In the genomic region with DNA sequence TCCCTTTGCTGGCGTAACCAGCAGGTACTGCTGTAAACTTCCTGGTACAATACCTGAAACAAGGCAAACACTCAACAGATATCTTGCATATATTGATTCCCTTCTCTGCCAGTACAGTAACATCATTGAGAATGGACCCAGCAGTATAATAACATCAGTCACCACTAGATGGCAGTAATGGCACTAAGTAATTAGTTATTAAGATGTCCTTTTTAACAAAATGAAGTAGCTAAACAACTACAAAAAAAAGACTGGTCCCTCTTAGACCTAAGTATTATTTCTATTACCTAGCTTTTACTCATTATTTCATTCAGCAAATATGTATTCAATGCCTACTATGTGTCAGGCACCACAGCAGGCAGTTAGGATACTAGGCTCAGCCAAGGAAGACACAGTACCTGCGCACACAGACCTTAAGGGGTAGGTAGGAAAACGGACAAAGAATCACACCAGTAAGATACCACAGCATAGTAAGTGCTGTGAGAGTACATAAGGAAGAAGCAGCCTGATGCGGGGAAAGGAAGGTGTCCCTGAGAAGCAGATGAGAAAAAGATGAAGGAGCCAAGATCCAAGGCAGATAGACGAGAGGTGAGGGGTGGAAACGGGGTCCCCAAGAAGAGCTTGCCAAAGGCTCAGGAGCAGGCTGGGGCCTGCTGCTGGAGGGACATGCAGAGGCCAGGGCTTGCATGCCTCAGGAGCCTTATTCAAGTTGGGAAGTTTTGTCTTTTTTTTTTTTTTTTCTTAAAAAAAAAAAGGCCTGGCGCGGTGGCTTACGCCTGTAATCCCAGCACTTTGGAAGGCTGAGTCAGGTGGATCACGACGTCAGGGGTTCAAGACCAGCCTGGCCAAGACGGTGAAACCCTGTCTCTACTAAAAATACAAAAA, we compare ENCODE assay signal across 8 cellular contexts.
A peak's percentile ranks its signal among the peaks of the same experiment; 100 is the strongest.
DNase-seq lines count a peak whose midpoint lies in the region; ATAC-seq, FAIRE-seq and TF ChIP-seq lines count a peak whose summit lies in the region.

No MANE protein-coding gene starts in this region.

- H3K9me3 Mint-ChIP-seq in GM23338 (no peaks in the 10 kb centered on the region), chondrocyte (ENCODE audit: low read depth) (no peaks in the 10 kb centered on the region)

- TF ChIP-seq CTCF in GM23338 (conservative IDR thresholded peaks at IDR 0.05; ENCODE audit: low read depth in 2 of 2) (peak; percentile 68 to 96), chondrocyte (IDR thresholded peaks at IDR 0.05) (peak; percentile 90), HepG2 (CRISPR knock-in tag; IDR thresholded peaks at IDR 0.05) (peak; percentile 74)

- in situ Hi-C loops in HepG2 (cut with HindIII; ENCODE audit: extremely low pct_ligation_motif_present, low pct_unique_long_range_greater_than_20kb), result loop anchor here (25.0 kb wide), 1 partner anchor 215 kb away; no protein-coding TSS in a partner anchor

- CTCF ChIA-PET in HepG2 (lab: Yijun Ruan, JAX; ENCODE audit: low intra/inter-chr PET ratio, low total read pairs), result interaction anchor here (2.3 kb wide), 1 partner anchor 120 kb away, joined by 22 read pairs; no protein-coding TSS in a partner anchor

- DNase-seq in activated gamma-delta T cell treated with Interleukin-2 at 50 U/mL for 16 hours, result peak; percentile 32
- DNase-seq in activated gamma-delta T cell (lab: John Stamatoyannopoulos, UW), result no peak
- peak; percentile 93 for DNase-seq in GM23338 (ENCODE audit: low spot score)
- DNase-seq in LoVo (ENCODE audit: low spot score), result peak; percentile 84
- peak; percentile 91 for DNase-seq in RPMI8226
- DNase-seq in chondrocyte (ENCODE audit: low spot score), result no peak
- peak; percentile 78 for DNase-seq in HepG2 (ENCODE audit: low spot score)

- H3K36me3 ChIP-seq in GM23338 (ENCODE audit: insufficient read depth) (no peaks in the 10 kb centered on the region), HepG2 (replicated peaks in 1 of 2; ENCODE audit: control insufficient read depth in 1 of 2, insufficient read depth in 2 of 2, low read length in 2 of 2) (no peaks in the 10 kb centered on the region), thymus (ENCODE audit: control insufficient read depth, insufficient read depth) (no peaks in the 10 kb centered on the region)

- POLR2A ChIA-PET in HepG2 (lab: Yijun Ruan, JAX), result interaction anchor here (1.0 to 4.1 kb wide), 10 partner anchors 8 to 135 kb away, joined by 3 to 67 read pairs (median 4); a partner anchor contains a TSS

- intact Hi-C loops in HepG2 (cut with micrococcal nuclease; ENCODE audit: unreplicated experiment), result loop anchor here (1.0 kb wide), 1 partner anchor 121 kb away; no protein-coding TSS in a partner anchor

- no peaks in the 10 kb centered on the region for H3K9me3 ChIP-seq in HepG2 (ENCODE audit: low read length)
- H3K9me3 ChIP-seq in thymus (ENCODE audit: control insufficient read depth), result no peaks in the 10 kb centered on the region

- peak; percentile 76 for FAIRE-seq in HepG2 (lab: Jason Lieb, UNC)

- peaks cover 3% of the 10 kb centered on the region; the same call in 1 of the 2 replicates for H3K9me2 ChIP-seq in GM23338 (ENCODE audit: insufficient read depth)

- peak overlapping the region; percentile 73; the same call in 1 of the 2 replicates for H3K9ac ChIP-seq in HepG2 (ENCODE audit: insufficient read depth, low read depth, low read length)

- no peaks in the 10 kb centered on the region for H3K27me3 ChIP-seq in GM23338 (ENCODE audit: insufficient read depth)
- no peaks in the 10 kb centered on the region for H3K27me3 ChIP-seq in HepG2 (ENCODE audit: control insufficient read depth in 1 of 2, insufficient read depth in 2 of 2, low read length in 2 of 2)
- no peaks in the 10 kb centered on the region for H3K27me3 ChIP-seq in thymus (ENCODE audit: control insufficient read depth, insufficient read depth)

- no peaks in the 10 kb centered on the region; the same call in 1 of the 2 replicates for H3K4me1 ChIP-seq in GM23338 (ENCODE audit: insufficient read depth)
- peaks cover 47% of the 10 kb centered on the region for H3K4me1 ChIP-seq in HepG2 (ENCODE audit: insufficient read depth, low read length)
- H3K4me1 ChIP-seq in thymus (ENCODE audit: control insufficient read depth, insufficient read depth, low read length), result no peaks in the 10 kb centered on the region

- H3K4me2 ChIP-seq in GM23338 (no peak overlapping the region), HepG2 (ENCODE audit: low read depth, low read length) (peak overlapping the region; percentile 95)

- H3K27ac ChIP-seq in GM23338 (ENCODE audit: low read depth), result no peak overlapping the region
- H3K27ac ChIP-seq in HepG2 (ENCODE audit: extremely low read length, insufficient read depth, low read length), result peak overlapping the region; percentile 15
- H3K27ac ChIP-seq in thymus (ENCODE audit: low read depth), result peak overlapping the region; percentile 82

- no peak overlapping the region for H3K4me3 ChIP-seq in GM23338
- H3K4me3 ChIP-seq in HepG2 (replicated peaks in 1 of 3; ENCODE audit: insufficient read depth in 1 of 3, low read depth in 2 of 3, low read length in 3 of 3), result peak overlapping the region in 2 of 3 experiments; percentile 46 to 65; a peak in 1 of 6 replicates
- H3K4me3 ChIP-seq in thymus (ENCODE audit: low read length), result no peak overlapping the region

- no TSS peak for BruUV-seq in HepG2 (replicated peaks; lab: Mats Ljungman, UMichigan)

- H3K4me1 Mint-ChIP-seq in GM23338 (peaks cover 7% of the 10 kb centered on the region), chondrocyte (ENCODE audit: low read depth) (peaks cover 16% of the 10 kb centered on the region)

- ATAC-seq in GM23338 (peak; percentile 87), HepG2 (peak; percentile 27)

- H3F3A ChIP-seq in GM23338 (replicated peaks; ENCODE audit: low read depth), result no peaks in the 10 kb centered on the region

- TF ChIP-seq EP300 in HepG2 (IDR thresholded peaks at IDR 0.05; ENCODE audit: low read depth in 2 of 2, low read length in 2 of 2) (no peak), HepG2 (CRISPR knock-in tag; IDR thresholded peaks at IDR 0.05; ENCODE audit: borderline replicate concordance) (no peak)

- H3K79me2 ChIP-seq in GM23338 (replicated peaks; ENCODE audit: insufficient read depth) (no peaks in the 10 kb centered on the region), HepG2 (ENCODE audit: insufficient read depth, low read length) (peaks cover 21% of the 10 kb centered on the region)

- peak; percentile 27; the same call in 1 of the 2 replicates for TF ChIP-seq RAD21 in HepG2 (CRISPR knock-in tag; IDR thresholded peaks at IDR 0.05)

- H3K27ac Mint-ChIP-seq in GM23338 (no peak overlapping the region), chondrocyte (ENCODE audit: unreplicated experiment) (no peak overlapping the region)

- WGBS in HepG2 (ENCODE audit: low lambda C conversion rate), result 82% methylated on average over 12 of the region's 12 CpGs
- WGBS in thymus, result 83% methylated on average over 12 of the region's 12 CpGs

- H3K36me3 Mint-ChIP-seq in GM23338 (ENCODE audit: low read depth) (no peaks in the 10 kb centered on the region), chondrocyte (ENCODE audit: low read depth) (no peaks in the 10 kb centered on the region)

- H4K20me1 ChIP-seq in GM23338 (replicated peaks; ENCODE audit: insufficient read depth), result no peaks in the 10 kb centered on the region
- H4K20me1 ChIP-seq in HepG2 (ENCODE audit: insufficient read depth, low read length), result no peaks in the 10 kb centered on the region

- H3K27me3 Mint-ChIP-seq in GM23338 (ENCODE audit: insufficient read depth, low read depth, poor library complexity) (peaks cover 3% of the 10 kb centered on the region), chondrocyte (ENCODE audit: low read depth) (no peaks in the 10 kb centered on the region)

- no peak overlapping the region for H3K4me3 Mint-ChIP-seq in GM23338
- H3K4me3 Mint-ChIP-seq in chondrocyte (ENCODE audit: unreplicated experiment), result no peak overlapping the region

- TF ChIP-seq POLR2A in HepG2 (IDR thresholded peaks at IDR 0.05; ENCODE audit: insufficient read depth in 1 of 2, low read depth in 2 of 2, low read length in 2 of 2), result no peak

- H2AFZ ChIP-seq in GM23338 (peak overlapping the region; percentile 30; the same call in 1 of the 2 replicates), HepG2 (ENCODE audit: low read length) (no peak overlapping the region)

TF ChIP-seq in GM23338, 12 proteins besides CTCF, POLR2A, EP300 and RAD21 (continues in another document):
- no peak for TF ChIP-seq EZH2phosphoT487 (IDR thresholded peaks at IDR 0.05; ENCODE audit: unreplicated experiment)
- no peak for TF ChIP-seq JUNB (IDR thresholded peaks at IDR 0.05; ENCODE audit: unreplicated experiment)
- no peak for TF ChIP-seq EZH2 (IDR thresholded peaks at IDR 0.05; ENCODE audit: low read depth, unreplicated experiment)
- TF ChIP-seq POLR2AphosphoS5 (IDR thresholded peaks at IDR 0.05; ENCODE audit: low read depth), result no peak

TF ChIP-seq in HepG2, 621 proteins besides CTCF, POLR2A, EP300 and RAD21 (continues in another document):
- TF ChIP-seq DNMT3B (CRISPR knock-in tag; conservative IDR thresholded peaks at IDR 0.05) (0 out of 2 replicates have a peak, but pooled peaks have one; percentile 31), MED1 (CRISPR knock-in tag; IDR thresholded peaks at IDR 0.05) (no peak), ZKSCAN1 (IDR thresholded peaks at IDR 0.05; ENCODE audit: low read length) (peak; percentile 77), CC2D1A (CRISPR knock-in tag; IDR thresholded peaks at IDR 0.05) (no peak), FOXJ3 (CRISPR knock-in tag; IDR thresholded peaks at IDR 0.05; ENCODE audit: borderline replicate concordance) (no peak), HOXA5 (CRISPR knock-in tag; IDR thresholded peaks at IDR 0.05) (no peak), HDAC2 (CRISPR knock-in tag; IDR thresholded peaks at IDR 0.05) (peak; percentile 20; the same call in 1 of the 2 replicates), RNF2 (conservative IDR thresholded peaks at IDR 0.05; ENCODE audit: low read depth) (no peak), TEAD3 (CRISPR knock-in tag; optimal IDR thresholded peaks at IDR 0.05; ENCODE audit: borderline replicate concordance) (peak; percentile 8), AGO1 (IDR thresholded peaks at IDR 0.05; ENCODE audit: low read depth, low read length, poor library complexity, severe bottlenecking) (no peak)
- TF ChIP-seq, protein P1, sequence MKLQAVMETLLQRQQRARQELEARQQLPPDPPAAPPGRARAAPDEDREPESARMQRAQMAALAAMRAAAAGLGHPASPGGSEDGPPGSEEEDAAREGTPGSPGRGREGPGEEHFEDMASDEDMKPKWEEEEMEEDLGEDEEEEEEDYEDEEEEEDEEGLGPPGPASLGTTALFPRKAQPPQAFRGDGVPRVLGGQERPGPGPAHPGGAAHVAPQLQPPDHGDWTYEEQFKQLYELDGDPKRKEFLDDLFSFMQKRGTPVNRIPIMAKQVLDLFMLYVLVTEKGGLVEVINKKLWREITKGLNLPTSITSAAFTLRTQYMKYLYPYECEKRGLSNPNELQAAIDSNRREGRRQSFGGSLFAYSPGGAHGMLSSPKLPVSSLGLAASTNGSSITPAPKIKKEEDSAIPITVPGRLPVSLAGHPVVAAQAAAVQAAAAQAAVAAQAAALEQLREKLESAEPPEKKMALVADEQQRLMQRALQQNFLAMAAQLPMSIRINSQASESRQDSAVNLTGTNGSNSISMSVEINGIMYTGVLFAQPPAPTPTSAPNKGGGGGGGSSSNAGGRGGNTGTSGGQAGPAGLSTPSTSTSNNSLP (IDR thresholded peaks at IDR 0.05; ENCODE audit: low read depth, low read length), result peak; percentile 84; the same call in 1 of the 2 replicates

Comparison
In these comparisons a context has a peak if more than half of its experiments do, and no peak if none do; other contexts are left out.
1. DNase-seq: peak in activated gamma-delta T cell treated with Interleukin-2 at 50 U/mL for 16 hours (single experiment), GM23338 (single experiment), LoVo (single experiment), RPMI8226 (single experiment) and HepG2 (single experiment); none in activated gamma-delta T cell (single experiment) and chondrocyte (single experiment).
2. H3K4me3 ChIP-seq: peak in HepG2 (2 of 3); none in GM23338 (single experiment) and thymus (single experiment).
3. Peak in every context shown above with its lines, with median percentiles within 50 percentile points of each other: CTCF ChIP-seq.